Comparison of ENCODE assay signal across 9 cellular contexts in genomic region chr2:64937341-64938230, GRCh38. TPM values are rescaled to one million over a fixed set of nuclear protein-coding genes. Genes with fewer than 3 reads are reported as not detected.
DNase-seq lines count a peak whose midpoint lies in the region; ATAC-seq lines count a peak whose summit lies in the region.
"Had no signal": no experiment of that assay in that cellular context is flagged by ENCODE, and none has a peak within 500 bp of the region (broad histone marks: within the 10 kb centered on the region; RNA-seq: fewer than 3 reads in every experiment).

No MANE protein-coding gene starts in this region.

- peaks cover 15 to 21% (median 16%) of the 10 kb centered on the region in 4 donors for H3K4me1 Mint-ChIP-seq in CD4-positive, CD25-positive, alpha-beta regulatory T cell
- peaks cover 0 to 64% (median 4%) of the 10 kb centered on the region in 4 donors for H3K4me1 Mint-ChIP-seq in naive thymus-derived CD8-positive, alpha-beta T cell

- no peak overlapping the region for H3K27ac Mint-ChIP-seq in CD4-positive, CD25-positive, alpha-beta regulatory T cell
- H3K27ac Mint-ChIP-seq in naive thymus-derived CD8-positive, alpha-beta T cell, result peak overlapping the region in 1 of 10 donors; percentile 39

- H3K36me3 Mint-ChIP-seq in CD4-positive, CD25-positive, alpha-beta regulatory T cell, result no peaks in the 10 kb centered on the region
- no peaks in the 10 kb centered on the region for H3K36me3 Mint-ChIP-seq in naive thymus-derived CD8-positive, alpha-beta T cell

- H3K36me3 ChIP-seq in CD4-positive, CD25-positive, alpha-beta regulatory T cell (ENCODE audit: control insufficient read depth, insufficient read depth, low read length), result no peaks in the 10 kb centered on the region

- H3K4me1 ChIP-seq in CD4-positive, CD25-positive, alpha-beta regulatory T cell (ENCODE audit: control insufficient read depth, insufficient read depth, low read length, poor library complexity, severe bottlenecking), result peaks cover 10% of the 10 kb centered on the region
- no peaks in the 10 kb centered on the region for H3K4me1 ChIP-seq in right cardiac atrium (ENCODE audit: control insufficient read depth, insufficient read depth, low read length)

- no peaks in the 10 kb centered on the region for H3K9me3 Mint-ChIP-seq in CD4-positive, CD25-positive, alpha-beta regulatory T cell
- H3K9me3 Mint-ChIP-seq in naive thymus-derived CD8-positive, alpha-beta T cell, result peaks cover 0 to 5% (median 3%) of the 10 kb centered on the region in 9 donors
- H3K9me3 Mint-ChIP-seq: central memory CD8-positive, alpha-beta T cell had no signal

- POLR2A ChIA-PET in naive thymus-derived CD8-positive, alpha-beta T cell (lab: Charles Lee), result no interaction called here

- no peak for DNase-seq in CD4-positive, CD25-positive, alpha-beta regulatory T cell
- peak; percentile 21 to 72 (median 67) for DNase-seq in right cardiac atrium
- no peak for DNase-seq in COLO829 (ENCODE audit: low spot score)
- no peak for DNase-seq in activated CD4-positive, alpha-beta T cell treated with anti-CD3 and anti-CD28 coated beads, Interleukin-2, amount 50 U/mL, for 48 hours
- DNase-seq in naive thymus-derived CD8-positive, alpha-beta T cell, result no peak
- no peak for DNase-seq in NCI-H2171 (lab: John Stamatoyannopoulos, UW)

- no peak overlapping the region for H3K27ac ChIP-seq in CD4-positive, CD25-positive, alpha-beta regulatory T cell (ENCODE audit: insufficient read depth, low read length, poor library complexity, severe bottlenecking)
- H3K27ac ChIP-seq in right cardiac atrium (ENCODE audit: low read length), result no peak overlapping the region

- peak overlapping the region; percentile 29 for H3K4me3 ChIP-seq in CD4-positive, CD25-positive, alpha-beta regulatory T cell (ENCODE audit: low read depth, low read length)
- no peak overlapping the region for H3K4me3 ChIP-seq in right cardiac atrium (ENCODE audit: low read length)

- no peak for ATAC-seq in CD4-positive, CD25-positive, alpha-beta regulatory T cell (ENCODE audit: low read depth in 2 of 2)
- ATAC-seq in GM21360 (IDR thresholded peaks at IDR 0.05; ENCODE audit: unreplicated experiment) (peak; percentile 32), HG03439 (IDR thresholded peaks at IDR 0.05; ENCODE audit: unreplicated experiment) (peak; percentile 48), right cardiac atrium (peak in 1 of 2 donors; percentile 74)
- ATAC-seq in naive thymus-derived CD8-positive, alpha-beta T cell, result no peak

- H3K4me3 Mint-ChIP-seq in CD4-positive, CD25-positive, alpha-beta regulatory T cell, result no peak overlapping the region
- peak overlapping the region in 1 of 10 donors; percentile 55 for H3K4me3 Mint-ChIP-seq in naive thymus-derived CD8-positive, alpha-beta T cell
- H3K4me3 Mint-ChIP-seq: central memory CD8-positive, alpha-beta T cell had no signal

- H3K9me3 ChIP-seq in CD4-positive, CD25-positive, alpha-beta regulatory T cell (ENCODE audit: control insufficient read depth in 2 of 2, low read length in 2 of 2), result no peaks in the 10 kb centered on the region
- no peaks in the 10 kb centered on the region for H3K9me3 ChIP-seq in right cardiac atrium (ENCODE audit: control insufficient read depth, low read length)

- H3K27me3 ChIP-seq in CD4-positive, CD25-positive, alpha-beta regulatory T cell (ENCODE audit: control insufficient read depth, insufficient read depth, low read length), result no peaks in the 10 kb centered on the region
- no peaks in the 10 kb centered on the region for H3K27me3 ChIP-seq in right cardiac atrium (ENCODE audit: control insufficient read depth, insufficient read depth)

- no peaks in the 10 kb centered on the region for H3K27me3 Mint-ChIP-seq in CD4-positive, CD25-positive, alpha-beta regulatory T cell
- peaks cover 0 to 12% (median 0%) of the 10 kb centered on the region in 5 donors for H3K27me3 Mint-ChIP-seq in naive thymus-derived CD8-positive, alpha-beta T cell
- H3K27me3 Mint-ChIP-seq: central memory CD8-positive, alpha-beta T cell had no signal

- 72% methylated on average over 12 of the region's 12 CpGs for WGBS in right cardiac atrium

- intact Hi-C loops in right cardiac atrium (cut with DNase I), result no loop called here

RNA-seq across cellular contexts. Expression of gene SLC1A4, which starts 51.6 kb away (rescaled TPM):
- total RNA-seq in CD4-positive, CD25-positive, alpha-beta regulatory T cell, result 22.1 TPM
- polyA plus RNA-seq in CD4-positive, CD25-positive, alpha-beta regulatory T cell, result 10 to 100 TPM in 3 of 4 donors, 1 to 10 TPM in 1; 8.1 to 18.4 (median 12.6) TPM
- 1 to 10 TPM; 3.6 to 5.6 (median 4.3) TPM for total RNA-seq in right cardiac atrium
- polyA plus RNA-seq in right cardiac atrium, result 1.2 TPM
- 1 to 10 TPM; 1.6 to 1.9 TPM for total RNA-seq in naive thymus-derived CD8-positive, alpha-beta T cell
- 1 to 10 TPM in 1 of 3 donors, under 1 TPM in 2; 0.09 to 1.2 (median 0.18) TPM for polyA plus RNA-seq in naive thymus-derived CD8-positive, alpha-beta T cell

Comparison
In these comparisons a context has a peak if more than half of its experiments do, and no peak if none do; other contexts are left out.
1. ATAC-seq: peak in GM21360 (single experiment) and HG03439 (single experiment); none in CD4-positive, CD25-positive, alpha-beta regulatory T cell (0 of 2) and naive thymus-derived CD8-positive, alpha-beta T cell (0 of 2).
2. DNase-seq: peak in right cardiac atrium (3 of 3); none in CD4-positive, CD25-positive, alpha-beta regulatory T cell (0 of 3), COLO829 (single experiment), activated CD4-positive, alpha-beta T cell treated with anti-CD3 and anti-CD28 coated beads, Interleukin-2, amount 50 U/mL, for 48 hours (0 of 2), naive thymus-derived CD8-positive, alpha-beta T cell (0 of 10) and NCI-H2171 (single experiment).